Comparison of ENCODE assay signal across 18 cellular contexts in the genomic region with DNA sequence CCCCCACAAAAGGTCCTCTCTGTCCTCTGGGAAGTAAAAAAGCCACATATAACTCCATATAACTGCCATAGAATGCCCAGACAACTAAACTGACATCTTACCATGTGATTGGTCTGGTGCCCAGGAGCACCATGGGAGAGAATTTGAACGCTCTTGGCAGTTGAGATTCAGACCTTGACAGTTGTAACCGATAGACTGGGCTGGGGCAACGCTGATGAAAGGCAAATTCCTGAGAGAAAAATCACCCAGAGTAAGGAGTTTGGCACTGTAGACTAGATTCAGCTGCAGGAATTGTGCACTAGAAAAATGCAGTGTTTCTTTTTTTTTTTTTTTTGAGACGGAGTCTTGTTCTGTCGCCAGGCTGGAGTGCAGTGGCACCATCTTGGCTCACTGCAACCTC.
"Had no signal": no experiment of that assay in that cellular context is flagged by ENCODE, and none has a peak within 500 bp of the region (broad histone marks: within the 10 kb centered on the region; RNA-seq: fewer than 3 reads in every experiment).

No MANE protein-coding gene starts in this region.

- H3K36me3 Mint-ChIP-seq: activated naive CD8-positive, alpha-beta T cell treated with anti-CD3 and anti-CD28 coated beads for 36 hours; naive B cell had no signal

- H3K27ac ChIP-seq: body of pancreas, cardiac muscle cell, lower lobe of right lung, parathyroid adenoma, upper lobe of right lung had no signal

- H3K4me3 ChIP-seq: body of pancreas, cardiac muscle cell, lower lobe of right lung, upper lobe of right lung had no signal

- H3K4me1 Mint-ChIP-seq: activated naive CD8-positive, alpha-beta T cell treated with anti-CD3 and anti-CD28 coated beads for 36 hours; naive B cell had no signal

- H3K36me3 ChIP-seq: cardiac muscle cell, lower lobe of right lung, upper lobe of right lung had no signal

- H3K4me1 ChIP-seq: body of pancreas, lower lobe of right lung, parathyroid adenoma, upper lobe of right lung had no signal

- ATAC-seq: activated CD8-positive, alpha-beta T cell treated with anti-CD3 and anti-CD28 coated beads, Interleukin-2, amount 10 ng/mL, durations not matched to agents 7 days and 5 days; body of pancreas; left lobe of liver; lower lobe of right lung; right cardiac atrium; upper lobe of right lung had no signal

- DNase-seq: activated CD4-positive, alpha-beta T cell treated with anti-CD3 and anti-CD28 coated beads for 1 hour; activated CD4-positive, alpha-beta T cell treated with anti-CD3 and anti-CD28 coated beads, Interleukin-2, amount 50 U/mL, for 1 hour; activated CD8-positive, alpha-beta T cell treated with anti-CD3 and anti-CD28 coated beads, Interleukin-2, amount 10 ng/mL, durations not matched to agents 7 days and 5 days; activated naive CD8-positive, alpha-beta T cell treated with anti-CD3 and anti-CD28 coated beads for 36 hours; body of pancreas; erythroblast; foreskin fibroblast; lower lobe of right lung; naive B cell; nucleus accumbens; right cardiac atrium; stimulated activated CD4-positive, alpha-beta T cell treated with anti-CD3 and anti-CD28 coated beads, Interleukin-4, amount 100 ng/mL, for 24 hours; stimulated activated naive CD4-positive, alpha-beta T cell treated with Interleukin-2 at 50 U/mL for 16 hours; upper lobe of right lung had no signal

- H3K9me3 Mint-ChIP-seq: activated naive CD8-positive, alpha-beta T cell treated with anti-CD3 and anti-CD28 coated beads for 36 hours; naive B cell; T-helper 2 cell treated with Interferon-gamma antibody and Interleukin-4, amounts not matched to agents 5 μg/mL and 100 μg/mL, for 36 hours had no signal

- H3K9ac ChIP-seq: parathyroid adenoma had no signal

- H3K79me2 ChIP-seq: parathyroid adenoma had no signal

- H3K27me3 ChIP-seq: body of pancreas, cardiac muscle cell, upper lobe of right lung had no signal

- H3K9me3 ChIP-seq: body of pancreas, lower lobe of right lung, upper lobe of right lung had no signal

- H3K27me3 Mint-ChIP-seq: activated naive CD8-positive, alpha-beta T cell treated with anti-CD3 and anti-CD28 coated beads for 36 hours had no signal

- H3K27ac Mint-ChIP-seq: activated CD8-positive, alpha-beta T cell treated with anti-CD3 and anti-CD28 coated beads, Interleukin-2, amount 10 ng/mL, durations not matched to agents 7 days and 5 days; activated naive CD8-positive, alpha-beta T cell treated with anti-CD3 and anti-CD28 coated beads for 36 hours; T-helper 2 cell treated with Interferon-gamma antibody and Interleukin-4, amounts not matched to agents 5 μg/mL and 100 μg/mL, for 36 hours had no signal

- H3K4me3 Mint-ChIP-seq: activated CD8-positive, alpha-beta T cell treated with anti-CD3 and anti-CD28 coated beads, Interleukin-2, amount 10 ng/mL, durations not matched to agents 7 days and 5 days; activated naive CD8-positive, alpha-beta T cell treated with anti-CD3 and anti-CD28 coated beads for 36 hours; naive B cell; T-helper 2 cell treated with Interferon-gamma antibody and Interleukin-4, amounts not matched to agents 5 μg/mL and 100 μg/mL, for 36 hours had no signal

- H2AFZ ChIP-seq: parathyroid adenoma had no signal
